ENCODE assay signal across 7 cellular contexts in genomic region chr9:90694187-90694586, GRCh38. TPM values are rescaled to one million over a fixed set of nuclear protein-coding genes. Genes with fewer than 3 reads are reported as not detected.
"Had no signal": no experiment of that assay in that cellular context is flagged by ENCODE, and none has a peak within 500 bp of the region (broad histone marks: within the 10 kb centered on the region; RNA-seq: fewer than 3 reads in every experiment).

No MANE protein-coding gene starts in this region.

RNA-seq across cellular contexts. Expression of gene DIRAS2, which starts 51.6 kb away (rescaled TPM):
- total RNA-seq: endothelial cell of umbilical vein, foreskin keratinocyte, gastroesophageal sphincter, mammary epithelial cell, mesenteric fat pad had no signal
- polyA plus RNA-seq: endothelial cell of umbilical vein, foreskin keratinocyte, heart left ventricle, immature natural killer cell, mammary epithelial cell had no signal
